ENCODE assay signal across 9 cellular contexts in genomic region chr20:32333181-32333987, GRCh38. TPM values are rescaled to one million over a fixed set of nuclear protein-coding genes. Genes with fewer than 3 reads are reported as not detected.
DNase-seq lines count a peak whose midpoint lies in the region; ATAC-seq and TF ChIP-seq lines count a peak whose summit lies in the region.
"Had no signal": no experiment of that assay in that cellular context is flagged by ENCODE, and none has a peak within 500 bp of the region (broad histone marks: within the 10 kb centered on the region; RNA-seq: fewer than 3 reads in every experiment).

No MANE protein-coding gene starts in this region.

- H3K27me3 Mint-ChIP-seq in Calu3 (ENCODE audit: unreplicated experiment) (no peaks in the 10 kb centered on the region), H9 (ENCODE audit: low read depth) (no peaks in the 10 kb centered on the region)

- no peak overlapping the region for H2BK12ac ChIP-seq in H9 (ENCODE audit: insufficient read length, low read depth, low read length)

- no TSS peak for BruUV-seq in Calu3 (replicated peaks; lab: Mats Ljungman, UMichigan)

- H4K20me1 ChIP-seq in Karpas-422 (ENCODE audit: insufficient read depth, low read depth, low read length) (no peaks in the 10 kb centered on the region), H9 (ENCODE audit: control insufficient read depth, insufficient read depth, insufficient read length) (no peaks in the 10 kb centered on the region)

- H3K4me1 ChIP-seq in Karpas-422 (ENCODE audit: low read length) = peaks cover 45% of the 10 kb centered on the region
- peaks cover 3% of the 10 kb centered on the region for H3K4me1 ChIP-seq in right cardiac atrium (ENCODE audit: control insufficient read depth, insufficient read depth, low read length)
- H3K4me1 ChIP-seq in H9 (ENCODE audit: insufficient read depth, low read length) = no peaks in the 10 kb centered on the region

- intact Hi-C loops in Calu3 (cut with micrococcal nuclease; ENCODE audit: unreplicated experiment) = loop anchor here (10.0 kb wide), 1 partner anchor 151 kb away; no protein-coding TSS in a partner anchor
- intact Hi-C loops in right cardiac atrium (cut with DNase I) = no loop called here
- intact Hi-C loops in posterior cingulate gyrus (cut with DNase I) = no loop called here

- H3K27ac Mint-ChIP-seq in Calu3 (ENCODE audit: unreplicated experiment) (peak overlapping the region; percentile 68), H9 (no peak overlapping the region)

- no peak overlapping the region for H3K14ac ChIP-seq in H9 (ENCODE audit: insufficient read depth, low read length)

- peak; percentile 25 for DNase-seq in Calu3
- DNase-seq in Karpas-422 = peak; percentile 46
- DNase-seq in right cardiac atrium = no peak
- DNase-seq in HuH-7 (ENCODE audit: low spot score) = no peak
- DNase-seq in COR-L47 (lab: John Stamatoyannopoulos, UW) = no peak
- DNase-seq in posterior cingulate gyrus = no peak
- no peak for DNase-seq in H9

- H2BK120ac ChIP-seq in H9 (ENCODE audit: low read depth, low read length, poor library complexity, severe bottlenecking) = no peak overlapping the region

- H3K18ac ChIP-seq in H9 (ENCODE audit: insufficient read length, low read depth, low read length) = no peak overlapping the region

- H3K27me3 ChIP-seq in Karpas-422 (ENCODE audit: low read length) = no peaks in the 10 kb centered on the region
- no peaks in the 10 kb centered on the region for H3K27me3 ChIP-seq in right cardiac atrium (ENCODE audit: control insufficient read depth, insufficient read depth)
- no peaks in the 10 kb centered on the region for H3K27me3 ChIP-seq in H9 (ENCODE audit: insufficient read depth, low read length)

- H3K36me3 Mint-ChIP-seq in Calu3 (ENCODE audit: insufficient read depth, unreplicated experiment) = peaks cover 33% of the 10 kb centered on the region
- peaks cover 2 to 27% (median 9%) of the 10 kb centered on the region in 3 experiments; a peak in 5 of 7 replicates for H3K36me3 Mint-ChIP-seq in H9 (ENCODE audit: insufficient read depth in 1 of 3, low read depth in 3 of 3)

- no peak overlapping the region for H4K5ac ChIP-seq in H9 (ENCODE audit: insufficient read length, low read depth, low read length)

- H2AFZ ChIP-seq in Karpas-422 (ENCODE audit: low read length) (no peak overlapping the region), H9 (ENCODE audit: low read length) (no peak overlapping the region)

- 58% methylated on average over 12 of the region's 12 CpGs for WGBS in right cardiac atrium
- no CpG with 5 or more reads among the region's 12 CpGs for WGBS in H9 (ENCODE audit: extremely low coverage, insufficient read length, low lambda C conversion rate)

- no peak overlapping the region for H3K4me2 ChIP-seq in Karpas-422 (ENCODE audit: low read depth, low read length, poor library complexity, severe bottlenecking)
- no peak overlapping the region for H3K4me2 ChIP-seq in H9 (ENCODE audit: insufficient read depth, insufficient read length, low read length)

- H2AK5ac ChIP-seq in H9 (ENCODE audit: insufficient read length, low read length) = no peak overlapping the region

- CTCF ChIA-PET in Calu3 (lab: Charles Lee) = interaction anchor here (0.7 to 2.5 kb wide), 5 partner anchors 16 to 468 kb away, joined by 3 to 7 read pairs (median 4); no protein-coding TSS in a partner anchor

- H3K4ac ChIP-seq in H9 (ENCODE audit: low read depth, low read length) = no peak overlapping the region

- no peak overlapping the region for H2BK15ac ChIP-seq in H9 (ENCODE audit: low read depth, low read length)

- no peak overlapping the region for H2BK5ac ChIP-seq in H9 (ENCODE audit: insufficient read length, low read length)

- no peak overlapping the region for H3K23ac ChIP-seq in H9 (ENCODE audit: insufficient read length, low read depth, low read length)

- peaks cover 43% of the 10 kb centered on the region for H3K4me1 Mint-ChIP-seq in Calu3 (ENCODE audit: low read depth, unreplicated experiment)
- H3K4me1 Mint-ChIP-seq in H9 = peaks cover 0 to 4% of the 10 kb centered on the region in 2 experiments; a peak in 3 of 4 replicates

- H3K27ac ChIP-seq in Karpas-422 (ENCODE audit: low read length) (peak overlapping the region; percentile 62), right cardiac atrium (ENCODE audit: low read length) (peak overlapping the region; percentile 95), H9 (ENCODE audit: insufficient read length, low read depth, low read length) (no peak overlapping the region)
- H3K27ac ChIP-seq: SK-N-MC had no signal

- no peak overlapping the region for H3K56ac ChIP-seq in H9 (ENCODE audit: insufficient read length, low read depth, low read length)

- H2BK20ac ChIP-seq in H9 (ENCODE audit: low read depth, low read length, poor library complexity, severe bottlenecking) = no peak overlapping the region

- no peak overlapping the region for H4K91ac ChIP-seq in H9 (ENCODE audit: insufficient read length, low read depth, low read length)

- H3K9me2 ChIP-seq in Karpas-422 (replicated peaks; ENCODE audit: insufficient read depth, low read length) = no peaks in the 10 kb centered on the region

- peak overlapping the region; percentile 31 for H3K4me3 Mint-ChIP-seq in Calu3 (ENCODE audit: low read depth, unreplicated experiment)
- no peak overlapping the region for H3K4me3 Mint-ChIP-seq in H9

- no peaks in the 10 kb centered on the region for H3K79me2 ChIP-seq in Karpas-422 (ENCODE audit: low read length)
- H3K79me2 ChIP-seq in H9 (ENCODE audit: insufficient read depth, low read length) = no peaks in the 10 kb centered on the region

- H3T11ph ChIP-seq in H9 (ENCODE audit: low read length) = no peak overlapping the region

- ATAC-seq in GM21360 (IDR thresholded peaks at IDR 0.05; ENCODE audit: unreplicated experiment) = peak; percentile 68
- ATAC-seq in right cardiac atrium = no peak

- H3K4me3 ChIP-seq in Karpas-422 (ENCODE audit: low read length) (no peak overlapping the region), right cardiac atrium (ENCODE audit: low read length) (no peak overlapping the region)
- H3K4me3 ChIP-seq: SK-N-MC had no signal

- no peak overlapping the region for H3K9ac ChIP-seq in Karpas-422 (ENCODE audit: low read length)
- no peak overlapping the region for H3K9ac ChIP-seq in H9 (ENCODE audit: extremely low read depth, insufficient read length, low read length)

- peaks cover 39% of the 10 kb centered on the region for H3K36me3 ChIP-seq in Karpas-422 (ENCODE audit: insufficient read depth, low read length)

- H3K9me3 Mint-ChIP-seq in Calu3 (ENCODE audit: low read depth, unreplicated experiment) (no peaks in the 10 kb centered on the region), H9 (no peaks in the 10 kb centered on the region)

- no peak for TF ChIP-seq CTCF in Calu3 (IDR thresholded peaks at IDR 0.05; ENCODE audit: unreplicated experiment)
- no peak for TF ChIP-seq CTCF in H9 (conservative IDR thresholded peaks at IDR 0.05)

- no peaks in the 10 kb centered on the region for H3K79me1 ChIP-seq in H9 (ENCODE audit: insufficient read depth, low read depth, low read length, poor library complexity, severe bottlenecking)

- no peaks in the 10 kb centered on the region for H3K23me2 ChIP-seq in H9 (ENCODE audit: insufficient read length, low read depth, low read length, poor library complexity, severe bottlenecking)

- H3K9me3 ChIP-seq in Karpas-422 (ENCODE audit: low read length) (no peaks in the 10 kb centered on the region), right cardiac atrium (ENCODE audit: control insufficient read depth, low read length) (no peaks in the 10 kb centered on the region), H9 (ENCODE audit: control insufficient read depth, low read depth, low read length) (no peaks in the 10 kb centered on the region)

- no peak overlapping the region for H4K8ac ChIP-seq in H9 (replicated peaks; ENCODE audit: insufficient read length, low read depth, low read length)

RNA-seq across cellular contexts. Expression of gene ASXL1, which starts 24.7 kb away (rescaled TPM):
- total RNA-seq in Calu3 (2022) = 120 and 123 TPM in 2 replicates
- total RNA-seq in Karpas-422 (2014; rRNA removed; shearing (Covaris generic); ENCODE audit: low replicate concordance) = 39.9 and 63.6 TPM in 2 replicates
- 10 to 100 TPM; 34.1 to 51.3 (median 39.8) TPM for total RNA-seq in right cardiac atrium
- polyA plus RNA-seq in right cardiac atrium = 19.1 TPM
- total RNA-seq in H9 (2021) = 35.0 and 39.5 TPM in 2 replicates

RNA-seq across cellular contexts. Expression of gene KIF3B, which starts 55.9 kb away (rescaled TPM):
- total RNA-seq in Calu3 (2022) (51.2 and 56.6 TPM in 2 replicates), right cardiac atrium (10 to 100 TPM; 13.0 to 21.1 (median 14.0) TPM), H9 (2021) (28.3 and 29.7 TPM in 2 replicates)
- total RNA-seq in Karpas-422 (2014; rRNA removed; shearing (Covaris generic); ENCODE audit: low replicate concordance) = 15.7 and 17.9 TPM in 2 replicates
- polyA plus RNA-seq in right cardiac atrium = 5.2 TPM

Comparison
In these comparisons a context has a peak if more than half of its experiments do, and no peak if none do; other contexts are left out.
1. DNase-seq: peak in Calu3 (single experiment) and Karpas-422 (single experiment); none in right cardiac atrium (0 of 3), HuH-7 (single experiment), COR-L47 (single experiment), posterior cingulate gyrus (0 of 10) and H9 (single experiment).